In the genomic region with DNA sequence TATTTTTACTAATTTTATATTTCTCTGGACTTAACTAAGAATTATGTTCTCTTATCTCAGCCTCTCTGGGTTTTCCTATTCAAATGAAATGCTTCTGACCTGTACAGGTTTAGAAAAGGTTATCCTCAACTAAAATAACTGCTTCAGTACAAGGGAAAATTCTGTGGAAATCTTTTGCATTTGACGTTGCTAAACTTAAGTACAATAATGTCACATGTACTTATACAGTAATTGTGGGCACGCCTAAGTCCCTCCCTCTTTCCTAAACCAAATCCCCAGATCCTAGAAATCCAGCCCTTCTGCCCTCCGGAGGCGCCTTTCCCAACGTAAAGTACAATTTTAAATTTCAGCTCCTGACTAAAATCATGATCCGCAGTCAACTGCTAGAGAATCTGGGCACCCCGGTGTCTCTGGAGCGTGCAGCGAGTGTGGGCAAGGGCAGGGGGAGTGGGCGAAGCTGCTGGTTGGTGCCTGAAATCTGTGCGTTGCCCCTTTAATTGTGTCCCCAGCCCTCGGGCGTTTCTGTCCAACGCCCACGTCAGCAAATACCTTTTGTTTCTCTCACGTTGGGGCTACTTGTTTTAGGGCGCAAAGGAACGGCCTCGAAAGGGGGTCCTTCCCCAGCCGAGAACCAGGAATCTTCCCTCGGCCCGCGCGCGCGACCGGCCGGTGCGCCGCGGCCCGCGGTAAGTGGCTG, we compare ENCODE assay signal across 8 cellular contexts. TPM values are rescaled to one million over a fixed set of nuclear protein-coding genes. Genes with fewer than 3 reads are reported as not detected.
DNase-seq lines count a peak whose midpoint lies in the region; ATAC-seq and TF ChIP-seq lines count a peak whose summit lies in the region.

A gene (plus strand): TSS at position 541 of the 697 bp plus-strand sequence. CDS start 53,505 bp downstream, outside the sequence.

- no peaks in the 10 kb centered on the region for H3K36me3 Mint-ChIP-seq in activated T-cell treated with anti-CD3 and anti-CD28 coated beads, Interleukin-2, amount 50 U/mL, for 4 hours (ENCODE audit: insufficient read depth)
- peaks cover 0 to 9% (median 0%) of the 10 kb centered on the region in 3 donors for H3K36me3 Mint-ChIP-seq in naive thymus-derived CD8-positive, alpha-beta T cell

- CTCF ChIA-PET in A673 (lab: Charles Lee) = interaction anchor here (0.6 kb wide), 1 partner anchor 355 kb away, joined by 4 read pairs; no protein-coding TSS in a partner anchor

- peaks cover 5% of the 10 kb centered on the region for H3K27me3 ChIP-seq in A673 (replicated peaks; ENCODE audit: insufficient read depth, low read depth, low read length, poor library complexity)
- no peaks in the 10 kb centered on the region for H3K27me3 ChIP-seq in aorta (ENCODE audit: control insufficient read depth in 1 of 2, insufficient read depth in 2 of 2, low read length in 1 of 2)

- H3K4me1 Mint-ChIP-seq in activated T-cell treated with anti-CD3 and anti-CD28 coated beads, Interleukin-2, amount 50 U/mL, for 4 hours (ENCODE audit: low read depth) = peaks cover 9% of the 10 kb centered on the region
- H3K4me1 Mint-ChIP-seq in naive thymus-derived CD8-positive, alpha-beta T cell = peaks cover 3 to 12% (median 10%) of the 10 kb centered on the region in 4 donors

- TF ChIP-seq CTCF in A673 (conservative IDR thresholded peaks at IDR 0.05; ENCODE audit: low read depth, low read length) (no peak), GM12865 (IDR thresholded peaks at IDR 0.05; ENCODE audit: insufficient read depth, low read depth, low read length, missing control alignments) (no peak), fibroblast of villous mesenchyme (IDR thresholded peaks at IDR 0.05; ENCODE audit: insufficient read depth, low read depth, low read length) (no peak)

- DNase-seq in A673 (ENCODE audit: low spot score) = peak; percentile 79
- peak; percentile 64 for DNase-seq in GM12865 (ENCODE audit: low read depth)
- DNase-seq in NCI-H226 = peak; percentile 49
- DNase-seq in activated T-cell treated with anti-CD3 and anti-CD28 coated beads, Interleukin-2, amount 50 U/mL, for 4 hours = no peak
- DNase-seq in fibroblast of villous mesenchyme (ENCODE audit: low read depth) = peak; percentile 76
- DNase-seq in naive thymus-derived CD8-positive, alpha-beta T cell = no peak
- DNase-seq in aorta = peak; percentile 49 to 77

- H3K9me3 ChIP-seq in A673 (ENCODE audit: low read depth, low read length, poor library complexity, severe bottlenecking) (no peaks in the 10 kb centered on the region), aorta (ENCODE audit: control insufficient read depth, low read length) (no peaks in the 10 kb centered on the region)

- H3K36me3 ChIP-seq in A673 (ENCODE audit: insufficient read depth, low read length, poor library complexity, severe bottlenecking) (no peaks in the 10 kb centered on the region), aorta (ENCODE audit: control insufficient read depth in 1 of 2, insufficient read depth in 2 of 2, low read length in 1 of 2) (no peaks in the 10 kb centered on the region)

- POLR2A ChIA-PET in A673 (lab: Charles Lee; ENCODE audit: low non-redundant PET) = no interaction called here
- POLR2A ChIA-PET in naive thymus-derived CD8-positive, alpha-beta T cell (lab: Charles Lee) = no interaction called here

- intact Hi-C loops in A673 (cut with micrococcal nuclease; ENCODE audit: unreplicated experiment) = no loop called here
- intact Hi-C loops in aorta (cut with DNase I) = no loop called here

- no peaks in the 10 kb centered on the region for H3K4me1 ChIP-seq in A673 (ENCODE audit: insufficient read depth, low read length, poor library complexity, severe bottlenecking)
- H3K4me1 ChIP-seq in aorta (ENCODE audit: control insufficient read depth in 1 of 2, insufficient read depth in 2 of 2, low read length in 2 of 2) = no peaks in the 10 kb centered on the region

- H3K27ac Mint-ChIP-seq in naive thymus-derived CD8-positive, alpha-beta T cell = peak within 1 kb of the TSS in 4 of 10 donors; percentile 5 to 37 (median 30)

- peak; percentile 31 to 44 for ATAC-seq in activated T-cell treated with anti-CD3 and anti-CD28 coated beads, Interleukin-2, amount 50 U/mL, for 4 hours
- peak; percentile 28 to 38 for ATAC-seq in naive thymus-derived CD8-positive, alpha-beta T cell
- ATAC-seq in aorta (ENCODE audit: low FRiP score) (peak; percentile 48), HG03442 (IDR thresholded peaks at IDR 0.05; ENCODE audit: unreplicated experiment) (no peak)

- WGBS in aorta, 2 donors = 0% methylated on average over 33 of the region's 33 CpGs

- H3K27me3 Mint-ChIP-seq in activated T-cell treated with anti-CD3 and anti-CD28 coated beads, Interleukin-2, amount 50 U/mL, for 4 hours (ENCODE audit: low read depth) = peaks cover 59% of the 10 kb centered on the region
- H3K27me3 Mint-ChIP-seq in naive thymus-derived CD8-positive, alpha-beta T cell = peaks cover 36 to 79% (median 58%) of the 10 kb centered on the region in 5 donors

- H3K27ac ChIP-seq in A673 (ENCODE audit: low read depth, low read length, poor library complexity, severe bottlenecking) (no peak within 1 kb of the TSS), aorta (ENCODE audit: low read depth in 1 of 2, low read length in 2 of 2) (peak within 1 kb of the TSS; percentile 75 to 89)

- no peaks in the 10 kb centered on the region for H3K9me3 Mint-ChIP-seq in activated T-cell treated with anti-CD3 and anti-CD28 coated beads, Interleukin-2, amount 50 U/mL, for 4 hours
- H3K9me3 Mint-ChIP-seq in naive thymus-derived CD8-positive, alpha-beta T cell = no peaks in the 10 kb centered on the region

- BruUV-seq in A673 (replicated peaks; lab: Mats Ljungman, UMichigan) = no TSS peak

- H3K4me3 Mint-ChIP-seq in activated T-cell treated with anti-CD3 and anti-CD28 coated beads, Interleukin-2, amount 50 U/mL, for 4 hours = peak within 1 kb of the TSS; percentile 76
- H3K4me3 Mint-ChIP-seq in naive thymus-derived CD8-positive, alpha-beta T cell = peak within 1 kb of the TSS; percentile 74 to 93 (median 86)

- peak within 1 kb of the TSS; percentile 51 for H3K4me3 ChIP-seq in A673 (ENCODE audit: low read depth, low read length, poor library complexity, severe bottlenecking)
- peak within 1 kb of the TSS; percentile 69 for H3K4me3 ChIP-seq in GM12865 (ENCODE audit: low read depth, low read length)
- peak within 1 kb of the TSS; percentile 75 for H3K4me3 ChIP-seq in fibroblast of villous mesenchyme (ENCODE audit: low read depth, low read length)
- peak within 1 kb of the TSS; percentile 92 to 99 for H3K4me3 ChIP-seq in aorta (ENCODE audit: low read length in 2 of 2)

RNA-seq across cellular contexts. Expression of the gene that starts here (rescaled TPM):
- total RNA-seq in A673 (2021) = 6.4 and 7.9 TPM in 2 replicates
- under 1 TPM; 0.19 to 0.24 (median 0.23) TPM for total RNA-seq in activated T-cell treated with anti-CD3 and anti-CD28 coated beads, Interleukin-2, amount 50 U/mL, for 4 hours
- total RNA-seq in fibroblast of villous mesenchyme = 5.2 and 5.6 TPM in 2 replicates
- not detected for total RNA-seq in naive thymus-derived CD8-positive, alpha-beta T cell
- polyA plus RNA-seq in naive thymus-derived CD8-positive, alpha-beta T cell = not detected
- total RNA-seq in aorta = 10 to 100 TPM in 1 of 2 donors, 1 to 10 TPM in 1; 7.6 to 10.4 TPM
- 1 to 10 TPM; 1.9 to 3.0 TPM for polyA plus RNA-seq in aorta

Comparison
In these comparisons a context has a peak if more than half of its experiments do, and no peak if none do; other contexts are left out.
1. Peak in ATAC-seq in activated T-cell treated with anti-CD3 and anti-CD28 coated beads, Interleukin-2, amount 50 U/mL, for 4 hours; RNA of the gene not detected or under 1 TPM.
2. Peak in ATAC-seq in naive thymus-derived CD8-positive, alpha-beta T cell; RNA of the gene not detected or under 1 TPM.
3. DNase-seq: peak in A673 (single experiment), GM12865 (single experiment), NCI-H226 (single experiment), fibroblast of villous mesenchyme (single experiment) and aorta (2 of 2); none in activated T-cell treated with anti-CD3 and anti-CD28 coated beads, Interleukin-2, amount 50 U/mL, for 4 hours (single experiment) and naive thymus-derived CD8-positive, alpha-beta T cell (0 of 10).
4. Peak in every context shown above with its lines, with median percentiles within 50 percentile points of each other: H3K4me3 ChIP-seq.